In the genomic region with DNA sequence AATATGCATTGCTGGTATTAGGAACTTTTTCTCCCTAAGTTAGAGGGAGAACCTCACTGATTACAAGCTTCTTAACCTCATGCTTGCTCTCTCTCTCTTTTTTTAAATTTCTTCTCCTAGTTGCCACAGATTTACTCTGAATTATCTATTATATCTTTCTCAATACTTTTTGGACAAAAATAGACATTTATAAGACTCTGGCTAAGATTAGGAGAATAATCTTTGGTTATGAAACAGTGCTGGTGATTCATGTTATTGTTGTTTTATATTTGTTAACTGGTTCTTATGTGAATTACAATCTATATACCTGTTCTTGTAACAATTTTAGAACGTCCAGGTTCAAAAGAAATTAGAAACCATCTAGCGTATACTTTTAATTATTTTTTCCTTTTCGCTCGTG, we compare ENCODE assay signal across 21 cellular contexts.
DNase-seq lines count a peak whose midpoint lies in the region; ATAC-seq and TF ChIP-seq lines count a peak whose summit lies in the region.
"Had no signal": no experiment of that assay in that cellular context is flagged by ENCODE, and none has a peak within 500 bp of the region (broad histone marks: within the 10 kb centered on the region; RNA-seq: fewer than 3 reads in every experiment).

No MANE protein-coding gene starts in this region.

- H3K9me3 ChIP-seq in osteoblast (ENCODE audit: low read depth, low read length), result no peaks in the 10 kb centered on the region
- H3K9me3 ChIP-seq: A549, MG63 had no signal

- H3K27ac Mint-ChIP-seq in HFFc6, result peak overlapping the region; percentile 53
- H3K27ac Mint-ChIP-seq: CD4-positive, alpha-beta memory T cell; GM23338; H9 had no signal

- H3K36me3 Mint-ChIP-seq in HFFc6 (ENCODE audit: low read depth), result no peaks in the 10 kb centered on the region
- H3K36me3 Mint-ChIP-seq: CD4-positive, alpha-beta memory T cell had no signal

- H2AFZ ChIP-seq in osteoblast (ENCODE audit: low read length), result peak overlapping the region; percentile 59

- H3K27ac ChIP-seq in osteoblast (ENCODE audit: low read depth, low read length), result peak overlapping the region; percentile 90
- H3K27ac ChIP-seq: SK-N-MC had no signal

- no peak overlapping the region for H3K4me3 Mint-ChIP-seq in HFFc6
- H3K4me3 Mint-ChIP-seq: CD4-positive, alpha-beta memory T cell; GM23338; H9 had no signal

- DNase-seq in HFFc6, result no peak
- peak; percentile 54 for DNase-seq in amniotic epithelial cell (ENCODE audit: low read depth)
- peak; percentile 64 for DNase-seq in fibroblast of the aortic adventitia (ENCODE audit: low read depth)
- no peak for DNase-seq in osteoblast (ENCODE audit: insufficient read length, low spot score, missing footprints)
- no peak for DNase-seq in HuH-7 (ENCODE audit: low spot score)
- DNase-seq in NCI-H1092 (lab: John Stamatoyannopoulos, UW), result no peak
- DNase-seq: C1 segment of cervical spinal cord; CD4-positive, alpha-beta memory T cell; DMS53; H9; KBM-7; MG63; NCI-H1694; NCI-H510A; SIG-M5 had no signal

- H4K20me1 ChIP-seq in osteoblast (ENCODE audit: insufficient read depth, low read length), result no peaks in the 10 kb centered on the region

- H3K4me1 ChIP-seq in osteoblast (ENCODE audit: insufficient read depth, low read length), result peaks cover 54% of the 10 kb centered on the region

- H3K27me3 ChIP-seq in osteoblast (ENCODE audit: insufficient read depth, low read length), result no peaks in the 10 kb centered on the region
- H3K27me3 ChIP-seq: MG63 had no signal

- H3K79me2 ChIP-seq in osteoblast (ENCODE audit: insufficient read depth, low read length), result no peaks in the 10 kb centered on the region

- peak overlapping the region; percentile 1 for H3K4me2 ChIP-seq in osteoblast (ENCODE audit: insufficient read depth, low read length)
- H3K4me2 ChIP-seq: A549, GM23338 had no signal

- ATAC-seq in HG03159 (IDR thresholded peaks at IDR 0.05; ENCODE audit: unreplicated experiment) (no peak), HG03139 (IDR thresholded peaks at IDR 0.05; ENCODE audit: unreplicated experiment) (no peak)
- ATAC-seq: A549, GM23338, HepG2 had no signal

- H3K36me3 ChIP-seq in osteoblast (ENCODE audit: insufficient read depth, low read length), result no peaks in the 10 kb centered on the region
- H3K36me3 ChIP-seq: MG63 had no signal

- H3K4me1 Mint-ChIP-seq in HFFc6 (ENCODE audit: low read depth), result peaks cover 75% of the 10 kb centered on the region
- H3K4me1 Mint-ChIP-seq: CD4-positive, alpha-beta memory T cell had no signal

- no peak overlapping the region for H3K4me3 ChIP-seq in fibroblast of the aortic adventitia (ENCODE audit: low read depth, low read length)
- H3K4me3 ChIP-seq in osteoblast (ENCODE audit: insufficient read depth, low read length), result no peak overlapping the region
- H3K4me3 ChIP-seq: A549, GM23338, MG63, SK-N-MC had no signal

- H3K27me3 Mint-ChIP-seq in HFFc6 (ENCODE audit: insufficient read depth), result no peaks in the 10 kb centered on the region

- no peaks in the 10 kb centered on the region for H3K9me3 Mint-ChIP-seq in HFFc6
- H3K9me3 Mint-ChIP-seq: CD4-positive, alpha-beta memory T cell; GM23338; H9 had no signal

- TF ChIP-seq CTCF in HFFc6 (IDR thresholded peaks at IDR 0.05) (no peak), fibroblast of the aortic adventitia (IDR thresholded peaks at IDR 0.05; ENCODE audit: insufficient read depth, low read length) (no peak), osteoblast (IDR thresholded peaks at IDR 0.05; ENCODE audit: extremely low read depth, low read depth, low read length) (no peak)

Comparison
In these comparisons a context has a peak if more than half of its experiments do, and no peak if none do; other contexts are left out.
1. DNase-seq: peak in amniotic epithelial cell (single experiment) and fibroblast of the aortic adventitia (single experiment); none in HFFc6 (single experiment), osteoblast (single experiment), HuH-7 (single experiment) and NCI-H1092 (single experiment).